25 cellular contexts compared by ENCODE assay signal in genomic region chr13:97583884-97584497, GRCh38.
DNase-seq lines count a peak whose midpoint lies in the region; ATAC-seq lines count a peak whose summit lies in the region.
"Had no signal": no experiment of that assay in that cellular context is flagged by ENCODE, and none has a peak within 500 bp of the region (broad histone marks: within the 10 kb centered on the region; RNA-seq: fewer than 3 reads in every experiment).

No MANE protein-coding gene starts in this region.

- peaks cover 2% of the 10 kb centered on the region for H3K36me3 Mint-ChIP-seq in activated CD8-positive, alpha-beta memory T cell treated with anti-CD3 and anti-CD28 coated beads, Interleukin-2, amount 10 ng/mL, durations not matched to agents 7 days and 5 days
- H3K36me3 Mint-ChIP-seq: activated naive CD4-positive, alpha-beta T cell treated with anti-CD3 and anti-CD28 coated beads, Interleukin-2, amount 50 U/mL, for 72 hours; CD4-positive, alpha-beta memory T cell had no signal

- ATAC-seq in activated CD8-positive, alpha-beta memory T cell treated with anti-CD3 and anti-CD28 coated beads, Interleukin-2, amount 10 ng/mL, durations not matched to agents 7 days and 5 days, result no peak
- ATAC-seq in HG03135 (IDR thresholded peaks at IDR 0.05; ENCODE audit: unreplicated experiment), result no peak
- ATAC-seq: activated CD4-positive, CD25-positive, alpha-beta regulatory T cell treated with anti-CD3 and anti-CD28 coated beads, Interleukin-2, amount 50 U/mL, for 24 hours; activated naive CD4-positive, alpha-beta T cell treated with anti-CD3 and anti-CD28 coated beads, Interleukin-2, amount 50 U/mL, for 72 hours; left ventricle myocardium superior had no signal

- CTCF ChIA-PET in activated CD8-positive, alpha-beta memory T cell treated with anti-CD3 and anti-CD28 coated beads, Interleukin-2, amount 10 ng/mL, durations not matched to agents 7 days and 5 days (lab: Charles Lee), result no interaction called here

- H3K9me3 Mint-ChIP-seq in activated CD8-positive, alpha-beta memory T cell treated with anti-CD3 and anti-CD28 coated beads, Interleukin-2, amount 10 ng/mL, durations not matched to agents 7 days and 5 days (ENCODE audit: low read depth), result no peaks in the 10 kb centered on the region
- H3K9me3 Mint-ChIP-seq: activated naive CD4-positive, alpha-beta T cell treated with anti-CD3 and anti-CD28 coated beads, Interleukin-2, amount 50 U/mL, for 72 hours; activated T-helper 2 cell treated with anti-CD3 and anti-CD28 coated beads, Interferon-gamma antibody, Interleukin-2, Interleukin-4, amounts not matched to agents 10 μg/mL and 5 μg/mL and 100 μg/mL, durations not matched to agents 14 hours and 24 hours and 36 hours; stimulated activated naive CD8-positive, alpha-beta T cell treated with anti-CD3 and anti-CD28 coated beads, Interleukin-15, Interleukin-2, amounts not matched to agents 100 ng/mL and 50 ng/mL, for 24 hours had no signal

- peaks cover 27% of the 10 kb centered on the region for H3K4me1 Mint-ChIP-seq in activated CD8-positive, alpha-beta memory T cell treated with anti-CD3 and anti-CD28 coated beads, Interleukin-2, amount 10 ng/mL, durations not matched to agents 7 days and 5 days
- H3K4me1 Mint-ChIP-seq: B cell; CD4-positive, alpha-beta memory T cell had no signal

- DNase-seq in activated CD8-positive, alpha-beta memory T cell treated with anti-CD3 and anti-CD28 coated beads, Interleukin-2, amount 10 ng/mL, durations not matched to agents 7 days and 5 days, result no peak
- DNase-seq in activated CD8-positive, alpha-beta memory T cell treated with anti-CD3 and anti-CD28 coated beads for 24 hours, result no peak
- DNase-seq in NCI-H2227 (lab: John Stamatoyannopoulos, UW; ENCODE audit: unreplicated experiment) (peak; percentile 77), foreskin melanocyte (peak; percentile 33), renal cortical epithelial cell (ENCODE audit: low read depth) (peak; percentile 9), 8988T (no peak), hepatic stellate cell (ENCODE audit: low spot score) (no peak)
- DNase-seq: activated CD4-positive, alpha-beta T cell treated with anti-CD3 and anti-CD28 coated beads, Interleukin-2, amount 50 U/mL, for 4 hours; activated CD8-positive, alpha-beta memory T cell treated with anti-CD3 and anti-CD28 coated beads, Interleukin-2, amount 50 U/mL, for 48 hours; CD4-positive, alpha-beta memory T cell; H9; islet precursor cell; left ventricle myocardium superior; NCI-H1436; NCI-H446; right lobe of liver; RPMI8226; stimulated activated CD8-positive, alpha-beta memory T cell treated with anti-CD3 and anti-CD28 coated beads, Interleukin-4, amount 100 ng/mL, for 48 hours; uterus had no signal

- H3K27me3 Mint-ChIP-seq in activated CD8-positive, alpha-beta memory T cell treated with anti-CD3 and anti-CD28 coated beads, Interleukin-2, amount 10 ng/mL, durations not matched to agents 7 days and 5 days, result peaks cover 12% of the 10 kb centered on the region

- peak overlapping the region; percentile 64 for H3K27ac Mint-ChIP-seq in activated CD8-positive, alpha-beta memory T cell treated with anti-CD3 and anti-CD28 coated beads, Interleukin-2, amount 10 ng/mL, durations not matched to agents 7 days and 5 days
- H3K27ac Mint-ChIP-seq: activated naive CD4-positive, alpha-beta T cell treated with anti-CD3 and anti-CD28 coated beads, Interleukin-2, amount 50 U/mL, for 72 hours; activated T-helper 2 cell treated with anti-CD3 and anti-CD28 coated beads, Interferon-gamma antibody, Interleukin-2, Interleukin-4, amounts not matched to agents 10 μg/mL and 5 μg/mL and 100 μg/mL, durations not matched to agents 14 hours and 24 hours and 36 hours; B cell; CD4-positive, alpha-beta memory T cell; H9; stimulated activated naive CD8-positive, alpha-beta T cell treated with anti-CD3 and anti-CD28 coated beads, Interleukin-15, Interleukin-2, amounts not matched to agents 100 ng/mL and 50 ng/mL, for 24 hours had no signal

- no peak overlapping the region for H3K4me3 Mint-ChIP-seq in activated CD8-positive, alpha-beta memory T cell treated with anti-CD3 and anti-CD28 coated beads, Interleukin-2, amount 10 ng/mL, durations not matched to agents 7 days and 5 days
- H3K4me3 Mint-ChIP-seq: B cell; CD4-positive, alpha-beta memory T cell; H9; stimulated activated naive CD8-positive, alpha-beta T cell treated with anti-CD3 and anti-CD28 coated beads, Interleukin-15, Interleukin-2, amounts not matched to agents 100 ng/mL and 50 ng/mL, for 24 hours had no signal

Comparison
In these comparisons a context has a peak if more than half of its experiments do, and no peak if none do; other contexts are left out.
1. DNase-seq: peak in NCI-H2227 (single experiment), foreskin melanocyte (single experiment) and renal cortical epithelial cell (single experiment); none in activated CD8-positive, alpha-beta memory T cell treated with anti-CD3 and anti-CD28 coated beads, Interleukin-2, amount 10 ng/mL, durations not matched to agents 7 days and 5 days (single experiment), activated CD8-positive, alpha-beta memory T cell treated with anti-CD3 and anti-CD28 coated beads for 24 hours (single experiment), 8988T (single experiment) and hepatic stellate cell (single experiment).